Comparison of ENCODE assay signal across 16 cellular contexts in genomic region chr12:124162151-124163110, GRCh38.
DNase-seq lines count a peak whose midpoint lies in the region; ATAC-seq and TF ChIP-seq lines count a peak whose summit lies in the region.
"Had no signal": no experiment of that assay in that cellular context is flagged by ENCODE, and none has a peak within 500 bp of the region (broad histone marks: within the 10 kb centered on the region; RNA-seq: fewer than 3 reads in every experiment).

No MANE protein-coding gene starts in this region.

- H3K27me3 Mint-ChIP-seq in activated T-cell treated with anti-CD3 and anti-CD28 coated beads, Interleukin-2, amount 50 U/mL, for 4 hours (ENCODE audit: low read depth): peaks cover 2% of the 10 kb centered on the region
- H3K27me3 Mint-ChIP-seq: stimulated activated naive CD8-positive, alpha-beta T cell treated with anti-CD3 and anti-CD28 coated beads, Interleukin-15, Interleukin-2, amounts not matched to agents 100 ng/mL and 50 ng/mL, for 24 hours had no signal

- BruUV-seq in PC-9 (replicated peaks; lab: Mats Ljungman, UMichigan): no TSS peak

- no peaks in the 10 kb centered on the region for H3K4me1 Mint-ChIP-seq in activated T-cell treated with anti-CD3 and anti-CD28 coated beads, Interleukin-2, amount 50 U/mL, for 4 hours (ENCODE audit: low read depth)
- H3K4me1 Mint-ChIP-seq: naive thymus-derived CD8-positive, alpha-beta T cell had no signal

- no peaks in the 10 kb centered on the region for H3K36me3 ChIP-seq in PC-9 (ENCODE audit: low read depth)
- H3K36me3 ChIP-seq: gastrocnemius medialis had no signal

- DNase-seq in ACHN: peak; percentile 32
- peak; percentile 7 for DNase-seq in GM12865 (ENCODE audit: low read depth)
- DNase-seq in PC-9: no peak
- peak; percentile 3 for DNase-seq in fibroblast of the aortic adventitia (ENCODE audit: low read depth)
- no peak for DNase-seq in NK-92 (lab: John Stamatoyannopoulos, UW; ENCODE audit: unreplicated experiment)
- no peak for DNase-seq in activated T-cell treated with anti-CD3 and anti-CD28 coated beads, Interleukin-2, amount 50 U/mL, for 4 hours
- DNase-seq: activated CD8-positive, alpha-beta memory T cell treated with anti-CD3 and anti-CD28 coated beads, Interleukin-2, amount 50 U/mL, for 48 hours; gastrocnemius medialis; KBM-7; naive thymus-derived CD8-positive, alpha-beta T cell; NCI-H345; SHP77; stimulated activated CD4-positive, alpha-beta T cell treated with anti-CD3 and anti-CD28 coated beads, Interleukin-4, amount 100 ng/mL, for 4 hours had no signal

- no peaks in the 10 kb centered on the region for H4K20me1 ChIP-seq in PC-9 (ENCODE audit: insufficient read depth)

- CTCF ChIA-PET in PC-9 (lab: Charles Lee): no interaction called here

- H3K4me3 ChIP-seq in GM12865 (ENCODE audit: low read depth, low read length): no peak overlapping the region
- no peak overlapping the region for H3K4me3 ChIP-seq in PC-9
- no peak overlapping the region for H3K4me3 ChIP-seq in fibroblast of the aortic adventitia (ENCODE audit: low read depth, low read length)
- H3K4me3 ChIP-seq: gastrocnemius medialis had no signal

- no peaks in the 10 kb centered on the region for H3K79me2 ChIP-seq in PC-9 (ENCODE audit: low read depth)

- no peaks in the 10 kb centered on the region for H3K36me3 Mint-ChIP-seq in activated T-cell treated with anti-CD3 and anti-CD28 coated beads, Interleukin-2, amount 50 U/mL, for 4 hours (ENCODE audit: insufficient read depth)
- H3K36me3 Mint-ChIP-seq: naive thymus-derived CD8-positive, alpha-beta T cell had no signal

- no peaks in the 10 kb centered on the region for H3K9me3 Mint-ChIP-seq in activated T-cell treated with anti-CD3 and anti-CD28 coated beads, Interleukin-2, amount 50 U/mL, for 4 hours
- H3K9me3 Mint-ChIP-seq: stimulated activated naive CD8-positive, alpha-beta T cell treated with anti-CD3 and anti-CD28 coated beads, Interleukin-15, Interleukin-2, amounts not matched to agents 100 ng/mL and 50 ng/mL, for 24 hours had no signal

- peaks cover 63% of the 10 kb centered on the region for H3K27me3 ChIP-seq in PC-9 (ENCODE audit: insufficient read depth, low read depth)
- H3K27me3 ChIP-seq: gastrocnemius medialis had no signal

- H3K27ac ChIP-seq in PC-9: no peak overlapping the region
- H3K27ac ChIP-seq: gastrocnemius medialis had no signal

- no peaks in the 10 kb centered on the region for H3F3A ChIP-seq in PC-9 (ENCODE audit: insufficient read depth, low read depth)

- H3K9me2 ChIP-seq in PC-9 (ENCODE audit: insufficient read depth): no peaks in the 10 kb centered on the region

- ATAC-seq in HG03520 (IDR thresholded peaks at IDR 0.05; ENCODE audit: unreplicated experiment) (no peak), GM18867 (IDR thresholded peaks at IDR 0.05; ENCODE audit: unreplicated experiment) (no peak)
- ATAC-seq in activated T-cell treated with anti-CD3 and anti-CD28 coated beads, Interleukin-2, amount 50 U/mL, for 4 hours: no peak
- ATAC-seq: gastrocnemius medialis; naive thymus-derived CD8-positive, alpha-beta T cell had no signal

- no peak for TF ChIP-seq CTCF in GM12865 (IDR thresholded peaks at IDR 0.05; ENCODE audit: insufficient read depth, low read depth, low read length, missing control alignments)
- peak; percentile 38; the same call in 1 of the 2 replicates for TF ChIP-seq CTCF in PC-9 (conservative IDR thresholded peaks at IDR 0.05)
- TF ChIP-seq CTCF in fibroblast of the aortic adventitia (IDR thresholded peaks at IDR 0.05; ENCODE audit: insufficient read depth, low read length): no peak

- no peaks in the 10 kb centered on the region for H3K9me3 ChIP-seq in PC-9 (ENCODE audit: insufficient read depth, low read depth)
- H3K9me3 ChIP-seq: gastrocnemius medialis had no signal

- POLR2A ChIA-PET in PC-9 (lab: Charles Lee; ENCODE audit: unreplicated experiment): no interaction called here

- no peak overlapping the region for H2AFZ ChIP-seq in PC-9

- no peak overlapping the region for H3K4me3 Mint-ChIP-seq in activated T-cell treated with anti-CD3 and anti-CD28 coated beads, Interleukin-2, amount 50 U/mL, for 4 hours
- H3K4me3 Mint-ChIP-seq: naive thymus-derived CD8-positive, alpha-beta T cell; stimulated activated naive CD8-positive, alpha-beta T cell treated with anti-CD3 and anti-CD28 coated beads, Interleukin-15, Interleukin-2, amounts not matched to agents 100 ng/mL and 50 ng/mL, for 24 hours had no signal

- H3K4me1 ChIP-seq in PC-9 (replicated peaks; ENCODE audit: insufficient read depth): no peaks in the 10 kb centered on the region

- H3K4me2 ChIP-seq in PC-9: no peak overlapping the region

- in situ Hi-C loops in ACHN (cut with HindIII; ENCODE audit: low pct_ligation_motif_present, low pct_unique_long_range_greater_than_20kb, low sequenced_read_pairs): no loop called here

- intact Hi-C loops in PC-9 (cut with micrococcal nuclease; ENCODE audit: unreplicated experiment): no loop called here

Comparison
In these comparisons a context has a peak if more than half of its experiments do, and no peak if none do; other contexts are left out.
1. DNase-seq: peak in ACHN (single experiment), GM12865 (single experiment) and fibroblast of the aortic adventitia (single experiment); none in PC-9 (0 of 2), NK-92 (single experiment) and activated T-cell treated with anti-CD3 and anti-CD28 coated beads, Interleukin-2, amount 50 U/mL, for 4 hours (single experiment).